In the genomic region with DNA sequence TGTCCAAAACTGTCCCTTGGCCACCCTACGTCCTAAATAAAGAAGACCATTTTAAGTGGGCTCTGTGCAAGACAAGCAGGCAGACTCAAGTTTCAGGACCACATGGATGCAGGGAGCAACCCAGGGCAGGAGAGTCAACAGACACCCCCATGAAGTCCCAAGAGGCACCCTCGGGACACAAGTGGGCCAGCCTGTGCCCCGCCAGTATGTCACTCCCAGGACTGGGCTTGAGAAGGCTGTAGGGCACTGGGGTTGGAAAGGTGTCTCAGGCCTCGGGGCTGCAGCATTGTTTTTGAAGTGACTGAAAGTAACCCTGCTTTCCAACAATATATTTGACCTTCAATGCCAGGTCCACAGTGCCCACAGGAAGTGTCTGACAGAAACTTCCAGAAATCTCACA, we compare ENCODE assay signal across 22 cellular contexts.
"Had no signal": no experiment of that assay in that cellular context is flagged by ENCODE, and none has a peak within 500 bp of the region (broad histone marks: within the 10 kb centered on the region; RNA-seq: fewer than 3 reads in every experiment).

No MANE protein-coding gene starts in this region.

- DNase-seq: dermis blood vessel endothelial cell; dorsolateral prefrontal cortex; effector CD4-positive, alpha-beta T cell; effector memory CD4-positive, alpha-beta T cell; erythroblast; esophagus squamous epithelium; foreskin fibroblast; foreskin melanocyte; gastrocnemius medialis; glutamatergic neuron; head of caudate nucleus; heart right ventricle; hippocampal formation; left cardiac atrium; left lung; left ventricle myocardium superior; lower lobe of right lung; mesenchymal stem cell; mucosa of descending colon had no signal

- H3K9me3 ChIP-seq: gastrocnemius medialis, left lung, lower lobe of right lung had no signal

- H3K4me3 Mint-ChIP-seq: mesothelial cell of epicardium had no signal

- H3K4me3 ChIP-seq: coronary artery, dorsolateral prefrontal cortex, esophagus squamous epithelium, gastrocnemius medialis, heart right ventricle, left lung, lower lobe of right lung, mucosa of descending colon had no signal

- H3K27me3 ChIP-seq: esophagus squamous epithelium, gastrocnemius medialis, heart right ventricle, left lung had no signal

- H3K27ac ChIP-seq: coronary artery, dorsolateral prefrontal cortex, epithelial cell of prostate, esophagus squamous epithelium, gastrocnemius medialis, heart right ventricle, left lung, lower lobe of right lung had no signal

- H3K4me1 ChIP-seq: esophagus squamous epithelium, lower lobe of right lung had no signal

- H3K9me3 Mint-ChIP-seq: mesothelial cell of epicardium had no signal
